1 cellular context compared by ENCODE assay signal in the genomic region with DNA sequence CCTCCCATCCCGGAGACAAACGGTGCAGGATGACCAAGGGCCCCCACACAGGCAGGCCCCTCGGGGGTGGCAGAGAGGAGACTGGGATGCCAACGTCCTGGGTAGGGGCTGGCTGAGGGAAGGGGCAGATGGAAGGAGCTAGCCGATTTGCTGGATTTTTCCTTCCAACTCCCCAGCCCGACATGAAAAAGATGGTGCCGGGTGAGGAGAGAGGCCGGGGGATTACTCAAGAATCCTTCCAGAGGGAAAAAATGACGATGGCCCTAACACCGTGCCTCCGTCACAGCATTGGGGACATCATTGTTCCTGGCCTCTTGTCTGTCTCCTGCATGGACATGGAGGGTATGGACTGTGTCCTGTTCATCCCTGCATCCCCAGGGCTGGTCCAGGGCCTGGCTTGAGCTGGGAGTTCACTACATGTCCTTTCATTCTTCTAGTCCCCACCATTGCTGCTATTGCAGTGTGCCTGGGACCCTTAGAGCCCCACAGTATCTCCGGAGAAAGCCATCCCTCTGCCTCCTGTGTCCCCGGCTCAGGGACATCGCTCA.
TF ChIP-seq lines count a peak whose summit lies in the region.

No MANE protein-coding gene starts in this region.

TF ChIP-seq in GM12878, 131 proteins besides CTCF, POLR2A, EP300 and RAD21 (continued from another document):
- TF ChIP-seq, protein P1, sequence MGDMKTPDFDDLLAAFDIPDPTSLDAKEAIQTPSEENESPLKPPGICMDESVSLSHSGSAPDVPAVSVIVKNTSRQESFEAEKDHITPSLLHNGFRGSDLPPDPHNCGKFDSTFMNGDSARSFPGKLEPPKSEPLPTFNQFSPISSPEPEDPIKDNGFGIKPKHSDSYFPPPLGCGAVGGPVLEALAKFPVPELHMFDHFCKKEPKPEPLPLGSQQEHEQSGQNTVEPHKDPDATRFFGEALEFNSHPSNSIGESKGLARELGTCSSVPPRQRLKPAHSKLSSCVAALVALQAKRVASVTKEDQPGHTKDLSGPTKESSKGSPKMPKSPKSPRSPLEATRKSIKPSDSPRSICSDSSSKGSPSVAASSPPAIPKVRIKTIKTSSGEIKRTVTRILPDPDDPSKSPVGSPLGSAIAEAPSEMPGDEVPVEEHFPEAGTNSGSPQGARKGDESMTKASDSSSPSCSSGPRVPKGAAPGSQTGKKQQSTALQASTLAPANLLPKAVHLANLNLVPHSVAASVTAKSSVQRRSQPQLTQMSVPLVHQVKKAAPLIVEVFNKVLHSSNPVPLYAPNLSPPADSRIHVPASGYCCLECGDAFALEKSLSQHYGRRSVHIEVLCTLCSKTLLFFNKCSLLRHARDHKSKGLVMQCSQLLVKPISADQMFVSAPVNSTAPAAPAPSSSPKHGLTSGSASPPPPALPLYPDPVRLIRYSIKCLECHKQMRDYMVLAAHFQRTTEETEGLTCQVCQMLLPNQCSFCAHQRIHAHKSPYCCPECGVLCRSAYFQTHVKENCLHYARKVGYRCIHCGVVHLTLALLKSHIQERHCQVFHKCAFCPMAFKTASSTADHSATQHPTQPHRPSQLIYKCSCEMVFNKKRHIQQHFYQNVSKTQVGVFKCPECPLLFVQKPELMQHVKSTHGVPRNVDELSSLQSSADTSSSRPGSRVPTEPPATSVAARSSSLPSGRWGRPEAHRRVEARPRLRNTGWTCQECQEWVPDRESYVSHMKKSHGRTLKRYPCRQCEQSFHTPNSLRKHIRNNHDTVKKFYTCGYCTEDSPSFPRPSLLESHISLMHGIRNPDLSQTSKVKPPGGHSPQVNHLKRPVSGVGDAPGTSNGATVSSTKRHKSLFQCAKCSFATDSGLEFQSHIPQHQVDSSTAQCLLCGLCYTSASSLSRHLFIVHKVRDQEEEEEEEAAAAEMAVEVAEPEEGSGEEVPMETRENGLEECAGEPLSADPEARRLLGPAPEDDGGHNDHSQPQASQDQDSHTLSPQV (IDR thresholded peaks at IDR 0.05): no peak
- TF ChIP-seq CBFB (IDR thresholded peaks at IDR 0.05; ENCODE audit: low read depth) (no peak), LARP7 (IDR thresholded peaks at IDR 0.05) (no peak)
- TF ChIP-seq, protein P2, sequence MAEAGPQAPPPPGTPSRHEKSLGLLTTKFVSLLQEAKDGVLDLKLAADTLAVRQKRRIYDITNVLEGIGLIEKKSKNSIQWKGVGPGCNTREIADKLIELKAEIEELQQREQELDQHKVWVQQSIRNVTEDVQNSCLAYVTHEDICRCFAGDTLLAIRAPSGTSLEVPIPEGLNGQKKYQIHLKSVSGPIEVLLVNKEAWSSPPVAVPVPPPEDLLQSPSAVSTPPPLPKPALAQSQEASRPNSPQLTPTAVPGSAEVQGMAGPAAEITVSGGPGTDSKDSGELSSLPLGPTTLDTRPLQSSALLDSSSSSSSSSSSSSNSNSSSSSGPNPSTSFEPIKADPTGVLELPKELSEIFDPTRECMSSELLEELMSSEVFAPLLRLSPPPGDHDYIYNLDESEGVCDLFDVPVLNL (IDR thresholded peaks at IDR 0.05; ENCODE audit: low read depth, low read length): no peak
- TF ChIP-seq, protein P3, sequence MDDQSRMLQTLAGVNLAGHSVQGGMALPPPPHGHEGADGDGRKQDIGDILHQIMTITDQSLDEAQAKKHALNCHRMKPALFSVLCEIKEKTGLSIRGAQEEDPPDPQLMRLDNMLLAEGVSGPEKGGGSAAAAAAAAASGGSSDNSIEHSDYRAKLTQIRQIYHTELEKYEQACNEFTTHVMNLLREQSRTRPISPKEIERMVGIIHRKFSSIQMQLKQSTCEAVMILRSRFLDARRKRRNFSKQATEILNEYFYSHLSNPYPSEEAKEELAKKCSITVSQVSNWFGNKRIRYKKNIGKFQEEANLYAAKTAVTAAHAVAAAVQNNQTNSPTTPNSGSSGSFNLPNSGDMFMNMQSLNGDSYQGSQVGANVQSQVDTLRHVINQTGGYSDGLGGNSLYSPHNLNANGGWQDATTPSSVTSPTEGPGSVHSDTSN (IDR thresholded peaks at IDR 0.05; ENCODE audit: insufficient replicate concordance, low read depth, low read length): no peak
TF ChIP-seq in GM12878: peak in this region for 0.
